10 cellular contexts compared by ENCODE assay signal in the genomic region with DNA sequence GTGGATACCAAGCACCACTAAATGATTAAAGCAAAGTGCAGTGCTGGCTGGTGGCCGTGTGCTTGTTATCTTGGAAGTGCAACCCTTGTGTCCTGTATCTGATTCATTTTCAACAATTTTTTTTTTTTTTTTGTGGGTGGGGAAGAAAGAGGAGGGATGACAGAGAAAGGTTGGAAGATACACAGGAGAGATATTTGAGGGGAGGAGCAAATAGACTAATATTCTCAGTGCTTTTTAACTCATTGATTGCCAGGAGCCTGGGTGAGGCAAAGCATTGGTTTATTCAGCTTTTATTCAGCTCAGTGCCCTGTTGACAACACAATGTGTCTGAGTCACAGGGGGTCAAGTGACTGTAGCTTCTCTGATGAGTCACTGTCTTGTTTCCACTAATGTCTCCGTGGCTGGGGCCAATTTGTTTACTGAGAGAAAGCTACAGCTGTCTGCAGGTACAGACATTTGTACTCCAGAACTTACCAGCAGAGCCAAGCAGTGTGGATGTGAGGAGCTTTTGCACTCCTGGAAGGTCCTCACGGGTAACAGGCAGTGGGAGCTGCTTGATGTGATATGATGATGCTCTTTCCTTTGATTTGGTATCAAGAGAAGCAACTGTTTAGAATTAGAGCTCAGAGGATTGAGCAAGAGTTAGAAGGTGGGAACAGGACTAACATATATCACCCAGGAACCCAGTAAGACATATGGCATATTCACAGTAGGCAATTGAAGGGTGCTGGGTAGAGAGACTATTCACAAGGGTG. TPM values are rescaled to one million over a fixed set of nuclear protein-coding genes. Genes with fewer than 3 reads are reported as not detected.
A peak's percentile ranks its signal among the peaks of the same experiment; 100 is the strongest.
DNase-seq lines count a peak whose midpoint lies in the region; ATAC-seq, FAIRE-seq and TF ChIP-seq lines count a peak whose summit lies in the region.
"Had no signal": no experiment of that assay in that cellular context is flagged by ENCODE, and none has a peak within 500 bp of the region (broad histone marks: within the 10 kb centered on the region; RNA-seq: fewer than 3 reads in every experiment).

No MANE protein-coding gene starts in this region.

- H4K20me1 ChIP-seq in endothelial cell of umbilical vein (replicated peaks; ENCODE audit: control insufficient read depth, extremely low read depth, insufficient read depth, low read length) = no peaks in the 10 kb centered on the region

- no peak overlapping the region for H3K27ac ChIP-seq in endothelial cell of umbilical vein (ENCODE audit: insufficient read depth, low read depth, low read length)

- H3K4me2 ChIP-seq in endothelial cell of umbilical vein (ENCODE audit: insufficient read depth, low read length) (peak overlapping the region; percentile 8), skeletal muscle satellite cell (ENCODE audit: low read length) (peak overlapping the region; percentile 51)

- no peak for TF ChIP-seq POLR2A in endothelial cell of umbilical vein (IDR thresholded peaks at IDR 0.05; ENCODE audit: low read depth, low read length)

- no peak overlapping the region for H3K4me3 Mint-ChIP-seq in T-cell

- peaks cover 0 to 11% (median 10%) of the 10 kb centered on the region in 3 donors for H3K4me1 Mint-ChIP-seq in T-cell

- intact Hi-C loops in endothelial cell of umbilical vein (cut with micrococcal nuclease) = loop anchor here (5.0 kb wide), 1 partner anchor 65 kb away; no protein-coding TSS in a partner anchor

- peak overlapping the region; percentile 59 to 74 for H3K27ac Mint-ChIP-seq in T-cell

- H3K4me1 ChIP-seq in endothelial cell of umbilical vein (ENCODE audit: control insufficient read depth, extremely low read depth, insufficient read depth, low read length) (peaks cover 6% of the 10 kb centered on the region), skeletal muscle satellite cell (ENCODE audit: control insufficient read depth, insufficient read depth, low read length) (peaks cover 20% of the 10 kb centered on the region)

- no peaks in the 10 kb centered on the region for H3K36me3 Mint-ChIP-seq in T-cell

- H3K9me3 ChIP-seq in endothelial cell of umbilical vein (replicated peaks; ENCODE audit: control insufficient read depth, insufficient read depth, low read length) (no peaks in the 10 kb centered on the region), skeletal muscle satellite cell (replicated peaks; ENCODE audit: low read length) (no peaks in the 10 kb centered on the region)

- dilution Hi-C loops in endothelial cell of umbilical vein (cut with MboI; ENCODE audit: extremely low pct_ligation_motif_present, low sequenced_read_pairs) = no loop called here

- H3K9ac ChIP-seq in endothelial cell of umbilical vein (replicated peaks; ENCODE audit: extremely low read depth, insufficient read depth, low read length) = no peak overlapping the region
- no peak overlapping the region for H3K9ac ChIP-seq in skeletal muscle satellite cell (ENCODE audit: low read depth, low read length)

- no peaks in the 10 kb centered on the region for H3K9me3 Mint-ChIP-seq in T-cell
- H3K9me3 Mint-ChIP-seq: naive thymus-derived CD8-positive, alpha-beta T cell had no signal

- no peaks in the 10 kb centered on the region for H3K79me2 ChIP-seq in endothelial cell of umbilical vein (ENCODE audit: control insufficient read depth, insufficient read depth, low read length)

- no peaks in the 10 kb centered on the region for H3K36me3 ChIP-seq in endothelial cell of umbilical vein (ENCODE audit: control insufficient read depth in 2 of 2, extremely low read depth in 1 of 2, insufficient read depth in 2 of 2, low read length in 2 of 2)
- H3K36me3 ChIP-seq in skeletal muscle satellite cell (ENCODE audit: insufficient read depth, low read length) = no peaks in the 10 kb centered on the region

- DNase-seq in NCI-H748 (lab: John Stamatoyannopoulos, UW; ENCODE audit: unreplicated experiment) (peak; percentile 5), NCI-H748 treated with DMSO at 0.1 percent for 48 hours (lab: John Stamatoyannopoulos, UW) (no peak), T-cell (peak in 1 of 34 experiments; percentile 8), endothelial cell of umbilical vein (ENCODE audit: low read depth, low spot score) (peak; percentile 53), NCI-H524 (lab: John Stamatoyannopoulos, UW) (no peak)

- no peaks in the 10 kb centered on the region for H3K27me3 Mint-ChIP-seq in T-cell
- H3K27me3 Mint-ChIP-seq: naive thymus-derived CD8-positive, alpha-beta T cell had no signal

- no peaks in the 10 kb centered on the region for H3K9me1 ChIP-seq in endothelial cell of umbilical vein (replicated peaks; ENCODE audit: control insufficient read depth, extremely low read depth, insufficient read depth, low read length)

- no peak for TF ChIP-seq CTCF in endothelial cell of umbilical vein (IDR thresholded peaks at IDR 0.05; ENCODE audit: extremely low read depth in 1 of 2, insufficient read depth in 1 of 2, low read depth in 1 of 2, low read length in 2 of 2)

- H2AFZ ChIP-seq in endothelial cell of umbilical vein (ENCODE audit: low read depth, low read length) = no peak overlapping the region

- H3K27me3 ChIP-seq in endothelial cell of umbilical vein (ENCODE audit: control insufficient read depth in 2 of 2, insufficient read depth in 2 of 2, low read length in 2 of 2) (peaks cover 0 to 2% of the 10 kb centered on the region in 2 experiments), skeletal muscle satellite cell (ENCODE audit: control insufficient read depth, insufficient read depth, low read length) (no peaks in the 10 kb centered on the region)

- POLR2A ChIA-PET in T-cell (lab: Charles Lee) = no interaction called here
- POLR2A ChIA-PET in endothelial cell of umbilical vein (lab: Charles Lee) = interaction anchor here (0.7 kb wide), 1 partner anchor 714 kb away, joined by 4 read pairs; no protein-coding TSS in a partner anchor

- FAIRE-seq in endothelial cell of umbilical vein (lab: Jason Lieb, UNC) = peak; percentile 76
- FAIRE-seq: TTC549 had no signal

- no TSS peak for BruUV-seq in endothelial cell of umbilical vein (replicated peaks; lab: Mats Ljungman, UMichigan)

- H3K4me3 ChIP-seq in endothelial cell of umbilical vein (replicated peaks in 1 of 3; ENCODE audit: insufficient read depth in 1 of 3, low read depth in 1 of 3, low read length in 3 of 3) = no peak overlapping the region
- H3K4me3 ChIP-seq in skeletal muscle satellite cell (ENCODE audit: low read length) = peak overlapping the region; percentile 41

- CTCF ChIA-PET in T-cell (lab: Charles Lee) = interaction anchor here in 1 of 2 donors (0.7 kb wide), 1 partner anchor 7 kb away, joined by 3 read pairs; no protein-coding TSS in a partner anchor
- CTCF ChIA-PET in endothelial cell of umbilical vein (lab: Charles Lee) = interaction anchor here (0.7 to 2.0 kb wide), 8 partner anchors 16 to 185 kb away, joined by 3 to 23 read pairs (median 4); partner anchors contain the start of gene DNM3

- ATAC-seq in HG03108 (IDR thresholded peaks at IDR 0.05; ENCODE audit: unreplicated experiment) (peak; percentile 58), T-cell (replicated peaks in 1 of 4) (peak in 3 of 4 experiments; percentile 77 to 97 (median 93)), HG02588 (IDR thresholded peaks at IDR 0.05; ENCODE audit: unreplicated experiment) (no peak)
- ATAC-seq: naive thymus-derived CD8-positive, alpha-beta T cell had no signal

TF ChIP-seq in endothelial cell of umbilical vein, 7 proteins besides CTCF, POLR2A, EP300 and RAD21:
- TF ChIP-seq POLR2AphosphoS5 (IDR thresholded peaks at IDR 0.05; ENCODE audit: insufficient read depth, low read depth, low read length) = peak; percentile 27
- TF ChIP-seq, protein P1, sequence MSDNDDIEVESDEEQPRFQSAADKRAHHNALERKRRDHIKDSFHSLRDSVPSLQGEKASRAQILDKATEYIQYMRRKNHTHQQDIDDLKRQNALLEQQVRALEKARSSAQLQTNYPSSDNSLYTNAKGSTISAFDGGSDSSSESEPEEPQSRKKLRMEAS (IDR thresholded peaks at IDR 0.05; ENCODE audit: insufficient read depth, insufficient read length) = no peak
- no peak for TF ChIP-seq MYC (IDR thresholded peaks at IDR 0.05; ENCODE audit: low read depth, low read length)
- TF ChIP-seq JUN (IDR thresholded peaks at IDR 0.05; ENCODE audit: borderline replicate concordance, insufficient read depth, insufficient read length, low read depth) = peak; percentile 86
- peak; percentile 96 for TF ChIP-seq FOS (IDR thresholded peaks at IDR 0.05; ENCODE audit: borderline replicate concordance, insufficient read depth, low read length)
- no peak for TF ChIP-seq EZH2 (IDR thresholded peaks at IDR 0.05; ENCODE audit: borderline replicate concordance, low read depth, low read length, severe bottlenecking)
- TF ChIP-seq GATA2 (IDR thresholded peaks at IDR 0.05; ENCODE audit: insufficient read depth, insufficient read length, low read depth, low read length) = no peak

RNA-seq across cellular contexts. Expression of gene DNM3, which starts 23.6 kb away (rescaled TPM):
- total RNA-seq in T-cell = 1 to 10 TPM; 2.0 to 2.8 (median 2.4) TPM
- 2.5 and 3.6 TPM in 2 replicates for total RNA-seq in endothelial cell of umbilical vein
- 1.1 and 1.4 TPM in 2 replicates for polyA plus RNA-seq in endothelial cell of umbilical vein
- polyA plus RNA-seq in endothelial cell of umbilical vein (2011; cell fraction: cytosol; rRNA removed) = 0.97 and 1.2 TPM in 2 replicates
- 1.7 and 1.8 TPM in 2 replicates for polyA plus RNA-seq in endothelial cell of umbilical vein (2011; cell fraction: nucleus; rRNA removed)
- 0.30 and 0.86 TPM in 2 replicates for polyA plus RNA-seq in endothelial cell of umbilical vein (2012)
- polyA minus RNA-seq in endothelial cell of umbilical vein = 2.4 and 2.7 TPM in 2 replicates
- not detected for polyA minus RNA-seq in endothelial cell of umbilical vein (2011; cell fraction: cytosol; rRNA and poly(A)+ RNA removed)
- polyA minus RNA-seq in endothelial cell of umbilical vein (2011; cell fraction: nucleus; rRNA and poly(A)+ RNA removed) = 7.3 and 9.1 TPM in 2 replicates
- total RNA-seq in skeletal muscle satellite cell (2012; rRNA removed) = 0.87 and 1.8 TPM in 2 replicates

RNA-seq across cellular contexts. Expression of gene METTL13, which starts 36.2 kb away (rescaled TPM):
- total RNA-seq in T-cell (10 to 100 TPM; 16.0 to 37.6 (median 35.2) TPM), endothelial cell of umbilical vein (26.5 and 29.7 TPM in 2 replicates)
- 21.0 and 21.2 TPM in 2 replicates for polyA plus RNA-seq in endothelial cell of umbilical vein
- polyA plus RNA-seq in endothelial cell of umbilical vein (2011; cell fraction: cytosol; rRNA removed) = 24.9 and 31.0 TPM in 2 replicates
- polyA plus RNA-seq in endothelial cell of umbilical vein (2011; cell fraction: nucleus; rRNA removed) = 16.6 and 19.3 TPM in 2 replicates
- polyA plus RNA-seq in endothelial cell of umbilical vein (2012) = 24.1 and 30.7 TPM in 2 replicates
- 28.3 and 29.7 TPM in 2 replicates for polyA minus RNA-seq in endothelial cell of umbilical vein
- polyA minus RNA-seq in endothelial cell of umbilical vein (2011; cell fraction: cytosol; rRNA and poly(A)+ RNA removed) = 26.8 TPM
- 8.8 TPM in 2 replicates for polyA minus RNA-seq in endothelial cell of umbilical vein (2011; cell fraction: nucleus; rRNA and poly(A)+ RNA removed)
- 16.5 and 21.0 TPM in 2 replicates for total RNA-seq in skeletal muscle satellite cell (2012; rRNA removed)

Comparison
In these comparisons a context has a peak if more than half of its experiments do, and no peak if none do; other contexts are left out.
1. DNase-seq: peak in NCI-H748 (single experiment) and endothelial cell of umbilical vein (single experiment); none in NCI-H748 treated with DMSO at 0.1 percent for 48 hours (single experiment) and NCI-H524 (0 of 2).